In the genomic region with DNA sequence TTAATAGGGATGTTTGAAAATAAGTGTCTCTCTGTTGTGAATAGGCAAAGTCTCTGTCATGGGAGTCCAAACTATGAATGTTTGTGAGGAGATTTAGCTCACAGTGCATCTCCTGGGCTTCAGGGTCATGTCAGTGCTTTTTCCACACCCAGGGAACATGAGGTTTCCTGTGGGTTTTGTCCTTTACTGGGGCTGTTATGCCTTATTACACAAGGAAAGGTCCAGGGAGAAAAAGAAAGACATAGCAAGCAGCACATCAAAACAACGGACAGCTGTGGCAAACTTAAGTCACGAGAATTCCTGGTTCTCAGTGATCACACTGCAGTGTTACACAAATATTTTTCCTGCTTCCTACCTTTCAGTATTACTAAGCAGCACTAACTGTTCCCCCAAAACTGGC, we compare ENCODE assay signal across 22 cellular contexts.
"Had no signal": no experiment of that assay in that cellular context is flagged by ENCODE, and none has a peak within 500 bp of the region (broad histone marks: within the 10 kb centered on the region; RNA-seq: fewer than 3 reads in every experiment).

No MANE protein-coding gene starts in this region.

- H3K9me3 ChIP-seq: heart right ventricle, ovary, sigmoid colon, tibial nerve, uterus had no signal

- ATAC-seq: left lobe of liver; natural killer cell; right cardiac atrium; stimulated activated memory B cell treated with anti-CD40 and anti-IgM and Interleukin-4, amounts not matched to agents 10 μg/mL and 1 μg/mL and 100 μg/mL, for 72 hours; stimulated activated naive CD8-positive, alpha-beta T cell treated with anti-CD3 and anti-CD28 coated beads, Interleukin-15, amount 100 ng/mL, for 72 hours had no signal

- H3K27me3 ChIP-seq: hepatocyte, ovary, sigmoid colon, uterus had no signal

- DNase-seq: heart right ventricle; islet precursor cell; mesendoderm; naive B cell; natural killer cell; ovary; right cardiac atrium; sigmoid colon; stimulated activated CD4-positive, alpha-beta T cell treated with anti-CD3 and anti-CD28 coated beads, Interleukin-1b, Interleukin-23, amount 100 ng/mL, for 48 hours; stimulated activated CD4-positive, alpha-beta T cell treated with anti-CD3 and anti-CD28 coated beads, Interleukin-2, amount 100 ng/mL, for 48 hours; stimulated activated CD4-positive, alpha-beta T cell treated with anti-CD3 and anti-CD28 coated beads, Interleukin-4, amount 100 ng/mL, for 4 hours; stimulated activated CD8-positive, alpha-beta memory T cell treated with anti-CD3 and anti-CD28 coated beads, Interleukin-4, amount 100 ng/mL, for 48 hours; stimulated activated naive CD4-positive, alpha-beta T cell treated with Interleukin-2 at 50 U/mL for 16 hours; stimulated activated naive CD8-positive, alpha-beta T cell treated with anti-CD3 and anti-CD28 coated beads, Interleukin-15, amount 100 ng/mL, for 72 hours; substantia nigra; uterus had no signal

- H3K4me1 ChIP-seq: sigmoid colon, tibial nerve had no signal

- H3K27ac ChIP-seq: hepatocyte, ovary, sigmoid colon had no signal

- H3K4me3 ChIP-seq: heart right ventricle, hepatocyte, lung, ovary, sigmoid colon, smooth muscle cell, tibial nerve, uterus had no signal

- H3K36me3 ChIP-seq: heart right ventricle, ovary, sigmoid colon, tibial nerve, uterus had no signal
